19 cellular contexts compared by ENCODE assay signal in the genomic region with DNA sequence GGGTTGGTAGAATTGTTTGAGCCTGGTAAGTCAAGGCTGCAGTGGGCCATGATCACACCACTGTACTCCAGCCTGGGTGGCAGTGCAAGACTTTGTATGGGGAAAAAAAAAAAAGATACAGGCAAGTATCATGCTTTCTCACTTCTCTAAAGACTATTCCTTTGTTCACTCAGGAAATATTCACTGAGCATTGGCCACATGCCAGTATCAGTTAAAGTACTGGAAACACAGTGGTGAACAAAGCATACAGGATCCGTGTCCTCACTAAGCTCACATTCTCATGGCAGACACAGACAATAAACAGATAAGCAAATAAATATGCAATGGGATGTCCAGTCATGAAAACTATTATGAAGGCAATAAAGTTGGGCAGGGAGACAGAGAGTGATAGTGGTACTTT. TPM values are rescaled to one million over a fixed set of nuclear protein-coding genes. Genes with fewer than 3 reads are reported as not detected.
A peak's percentile ranks its signal among the peaks of the same experiment; 100 is the strongest.
DNase-seq lines count a peak whose midpoint lies in the region; ATAC-seq and TF ChIP-seq lines count a peak whose summit lies in the region.
"Had no signal": no experiment of that assay in that cellular context is flagged by ENCODE, and none has a peak within 500 bp of the region (broad histone marks: within the 10 kb centered on the region; RNA-seq: fewer than 3 reads in every experiment).

No MANE protein-coding gene starts in this region.

- H3K9me3 Mint-ChIP-seq in activated naive CD4-positive, alpha-beta T cell treated with anti-CD3 and anti-CD28 coated beads, Interleukin-2, amount 50 U/mL, for 72 hours: peaks cover 0 to 4% of the 10 kb centered on the region in 2 donors
- H3K9me3 Mint-ChIP-seq in activated naive CD4-positive, alpha-beta T cell treated with anti-CD3 and anti-CD28 coated beads, Interleukin-2, amount 10 ng/mL, durations not matched to agents 7 days and 5 days: peaks cover 2% of the 10 kb centered on the region

- no peak overlapping the region for H3K4me3 Mint-ChIP-seq in activated naive CD4-positive, alpha-beta T cell treated with anti-CD3 and anti-CD28 coated beads, Interleukin-2, amount 10 ng/mL, durations not matched to agents 7 days and 5 days
- H3K4me3 Mint-ChIP-seq: T-helper 17 cell had no signal

- no peak for TF ChIP-seq CTCF in choroid plexus epithelial cell (conservative IDR thresholded peaks at IDR 0.05; ENCODE audit: low read depth, low read length)

- no peaks in the 10 kb centered on the region for H3K27me3 Mint-ChIP-seq in activated naive CD4-positive, alpha-beta T cell treated with anti-CD3 and anti-CD28 coated beads, Interleukin-2, amount 10 ng/mL, durations not matched to agents 7 days and 5 days
- H3K27me3 Mint-ChIP-seq: T-helper 17 cell had no signal

- peak overlapping the region; percentile 31 to 51 for H3K27ac Mint-ChIP-seq in activated naive CD4-positive, alpha-beta T cell treated with anti-CD3 and anti-CD28 coated beads, Interleukin-2, amount 50 U/mL, for 72 hours
- H3K27ac Mint-ChIP-seq in activated naive CD4-positive, alpha-beta T cell treated with anti-CD3 and anti-CD28 coated beads, Interleukin-2, amount 10 ng/mL, durations not matched to agents 7 days and 5 days: no peak overlapping the region
- H3K27ac Mint-ChIP-seq: T-helper 17 cell had no signal

- no peak for DNase-seq in activated naive CD4-positive, alpha-beta T cell treated with anti-CD3 and anti-CD28 coated beads, Interleukin-2, amount 50 U/mL, for 72 hours (ENCODE audit: low spot score in 2 of 2)
- DNase-seq in activated naive CD4-positive, alpha-beta T cell treated with anti-CD3 and anti-CD28 coated beads, Interleukin-2, amount 10 ng/mL, durations not matched to agents 7 days and 5 days: no peak
- DNase-seq in choroid plexus epithelial cell (ENCODE audit: low read depth) (peak; percentile 54), NCI-H2171 treated with DMSO at 0.1 percent for 48 hours (lab: John Stamatoyannopoulos, UW) (no peak)
- no peak for DNase-seq in stimulated activated CD8-positive, alpha-beta memory T cell treated with anti-CD3 and anti-CD28 coated beads, Interleukin-4, amount 100 ng/mL, for 48 hours
- DNase-seq: ACHN; activated naive CD4-positive, alpha-beta T cell; dorsolateral prefrontal cortex; left cardiac atrium; NCI-H1092 treated with DMSO at 0.1 percent for 48 hours; NCI-H2171; Right ventricle myocardium superior; T-helper 17 cell; trophoblast cell had no signal

- no peak overlapping the region for H3K4me3 ChIP-seq in choroid plexus epithelial cell (ENCODE audit: low read depth, low read length)
- H3K4me3 ChIP-seq: dorsolateral prefrontal cortex, HAP-1, skin epidermis had no signal

- ATAC-seq in activated naive CD4-positive, alpha-beta T cell treated with anti-CD3 and anti-CD28 coated beads, Interleukin-2, amount 50 U/mL, for 72 hours: no peak
- ATAC-seq in HG03066 (IDR thresholded peaks at IDR 0.05; ENCODE audit: low read depth, unreplicated experiment): peak; percentile 44
- ATAC-seq in GM18517 (IDR thresholded peaks at IDR 0.05; ENCODE audit: unreplicated experiment): no peak
- ATAC-seq in GM18519 (IDR thresholded peaks at IDR 0.05; ENCODE audit: low FRiP score, unreplicated experiment): no peak
- ATAC-seq: left cardiac atrium, T-helper 17 cell had no signal

- CTCF ChIA-PET in activated naive CD4-positive, alpha-beta T cell treated with anti-CD3 and anti-CD28 coated beads, Interleukin-2, amount 10 ng/mL, durations not matched to agents 7 days and 5 days (lab: Charles Lee): interaction anchor here (0.6 kb wide), 1 partner anchor 791 kb away, joined by 3 read pairs; no protein-coding TSS in a partner anchor

- peaks cover 34% of the 10 kb centered on the region for H3K4me1 Mint-ChIP-seq in activated naive CD4-positive, alpha-beta T cell treated with anti-CD3 and anti-CD28 coated beads, Interleukin-2, amount 10 ng/mL, durations not matched to agents 7 days and 5 days

- peaks cover 12 to 19% of the 10 kb centered on the region in 2 donors for H3K36me3 Mint-ChIP-seq in activated naive CD4-positive, alpha-beta T cell treated with anti-CD3 and anti-CD28 coated beads, Interleukin-2, amount 50 U/mL, for 72 hours
- H3K36me3 Mint-ChIP-seq in activated naive CD4-positive, alpha-beta T cell treated with anti-CD3 and anti-CD28 coated beads, Interleukin-2, amount 10 ng/mL, durations not matched to agents 7 days and 5 days: peaks cover 20% of the 10 kb centered on the region

RNA-seq across cellular contexts. Expression of a gene that starts 5.1 kb away (rescaled TPM):
- total RNA-seq in activated naive CD4-positive, alpha-beta T cell treated with anti-CD3 and anti-CD28 coated beads, Interleukin-2, amount 50 U/mL, for 72 hours: 10 to 100 TPM; 23.4 to 40.9 TPM
